Comparison of ENCODE assay signal across 16 cellular contexts in genomic region chr6:42029062-42029685, GRCh38. TPM values are rescaled to one million over a fixed set of nuclear protein-coding genes. Genes with fewer than 3 reads are reported as not detected.
DNase-seq lines count a peak whose midpoint lies in the region; ATAC-seq and TF ChIP-seq lines count a peak whose summit lies in the region.
"Had no signal": no experiment of that assay in that cellular context is flagged by ENCODE, and none has a peak within 500 bp of the region (broad histone marks: within the 10 kb centered on the region; RNA-seq: fewer than 3 reads in every experiment).

No MANE protein-coding gene starts in this region.

- H3K27me3 ChIP-seq in smooth muscle cell (ENCODE audit: low read depth) (no peaks in the 10 kb centered on the region), osteoblast (ENCODE audit: insufficient read depth, low read length) (no peaks in the 10 kb centered on the region)
- H3K27me3 ChIP-seq: gastroesophageal sphincter, tibial artery had no signal

- H3K79me2 ChIP-seq in smooth muscle cell (ENCODE audit: low read depth) (no peaks in the 10 kb centered on the region), osteoblast (ENCODE audit: insufficient read depth, low read length) (no peaks in the 10 kb centered on the region)

- intact Hi-C loops in dendritic cell treated with granulocyte-macrophage colony-stimulating factor and Interleukin-4, amounts not matched to agents 40 ng/mL and 50 ng/mL, for 4 days (cut with micrococcal nuclease), result loop anchor here (5.0 kb wide), 1 partner anchor 87 kb away; the partner anchor contains the start of gene CCND3

- H3K27me3 Mint-ChIP-seq in activated T-cell treated with anti-CD3 and anti-CD28 coated beads, Interleukin-2, amount 50 U/mL, for 4 hours (ENCODE audit: low read depth), result no peaks in the 10 kb centered on the region
- H3K27me3 Mint-ChIP-seq in dendritic cell treated with granulocyte-macrophage colony-stimulating factor and Interleukin-4, amounts not matched to agents 40 ng/mL and 50 ng/mL, for 4 days, result no peaks in the 10 kb centered on the region

- H3K27ac ChIP-seq in RWPE1 (peak overlapping the region; percentile 38; the same call in 1 of the 2 replicates), smooth muscle cell (ENCODE audit: low read depth) (no peak overlapping the region), osteoblast (ENCODE audit: low read depth, low read length) (no peak overlapping the region)
- H3K27ac ChIP-seq: gastroesophageal sphincter, prostate gland, tibial artery had no signal

- DNase-seq in activated T-cell treated with anti-CD3 and anti-CD28 coated beads, Interleukin-2, amount 50 U/mL, for 48 hours, result peak; percentile 22 to 27
- DNase-seq in activated T-cell treated with anti-CD3 and anti-CD28 coated beads, Interleukin-2, amount 50 U/mL, for 4 hours, result no peak
- no peak for DNase-seq in RWPE1 (ENCODE audit: low spot score)
- no peak for DNase-seq in smooth muscle cell (lab: John Stamatoyannopoulos, UW; ENCODE audit: unreplicated experiment)
- no peak for DNase-seq in GM13977 (ENCODE audit: low spot score)
- DNase-seq in osteoblast (ENCODE audit: insufficient read length, low spot score, missing footprints), result no peak
- DNase-seq: MM.1S; mucosa of descending colon; NCI-H2081 treated with DMSO at 0.1 percent for 48 hours; NK-92 treated with Interleukin-12 subunit alpha and Interleukin-12 subunit beta, amount 100 ng/mL, for 24 hours; SIG-M5 had no signal

- CTCF ChIA-PET in RWPE1 (lab: Yijun Ruan, JAX), result interaction anchor here (0.5 to 1.0 kb wide), 3 partner anchors 11 to 242 kb away, joined by 3 to 5 read pairs (median 3); partner anchors contain the start of gene TOMM6

- no peak overlapping the region for H3K9ac ChIP-seq in smooth muscle cell (ENCODE audit: low read depth)

- H2AFZ ChIP-seq in smooth muscle cell (ENCODE audit: low read depth) (no peak overlapping the region), osteoblast (ENCODE audit: low read length) (no peak overlapping the region)

- 85% methylated on average over 6 of the region's 6 CpGs for WGBS in smooth muscle cell (ENCODE audit: low lambda C conversion rate)

- H3K36me3 Mint-ChIP-seq in activated T-cell treated with anti-CD3 and anti-CD28 coated beads, Interleukin-2, amount 50 U/mL, for 4 hours (ENCODE audit: insufficient read depth), result peaks cover 25% of the 10 kb centered on the region
- no peaks in the 10 kb centered on the region for H3K36me3 Mint-ChIP-seq in dendritic cell treated with granulocyte-macrophage colony-stimulating factor and Interleukin-4, amounts not matched to agents 40 ng/mL and 50 ng/mL, for 4 days (ENCODE audit: low read depth)

- H3K9me3 ChIP-seq in smooth muscle cell (replicated peaks; ENCODE audit: low read depth), result no peaks in the 10 kb centered on the region
- no peaks in the 10 kb centered on the region for H3K9me3 ChIP-seq in osteoblast (ENCODE audit: low read depth, low read length)
- H3K9me3 ChIP-seq: gastroesophageal sphincter, mucosa of descending colon, prostate gland, tibial artery had no signal

- no peaks in the 10 kb centered on the region for H3K9me3 Mint-ChIP-seq in activated T-cell treated with anti-CD3 and anti-CD28 coated beads, Interleukin-2, amount 50 U/mL, for 4 hours
- H3K9me3 Mint-ChIP-seq in dendritic cell treated with granulocyte-macrophage colony-stimulating factor and Interleukin-4, amounts not matched to agents 40 ng/mL and 50 ng/mL, for 4 days, result no peaks in the 10 kb centered on the region

- TF ChIP-seq CTCF in RWPE1 (conservative IDR thresholded peaks at IDR 0.05; ENCODE audit: low read depth) (no peak), smooth muscle cell (IDR thresholded peaks at IDR 0.05; ENCODE audit: borderline replicate concordance, insufficient read depth, poor library complexity, severe bottlenecking) (no peak), GM13977 (IDR thresholded peaks at IDR 0.05; ENCODE audit: extremely low read depth, insufficient read depth, missing control alignments) (no peak), osteoblast (IDR thresholded peaks at IDR 0.05; ENCODE audit: extremely low read depth, low read depth, low read length) (no peak)

- no peaks in the 10 kb centered on the region for H4K20me1 ChIP-seq in smooth muscle cell (ENCODE audit: low read depth)
- no peaks in the 10 kb centered on the region for H4K20me1 ChIP-seq in osteoblast (ENCODE audit: insufficient read depth, low read length)

- POLR2A ChIA-PET in RWPE1 (lab: Yijun Ruan, JAX; ENCODE audit: low non-redundant PET), result no interaction called here

- H3F3A ChIP-seq in smooth muscle cell (ENCODE audit: low read depth), result no peaks in the 10 kb centered on the region

- peaks cover 3% of the 10 kb centered on the region for H3K4me1 ChIP-seq in smooth muscle cell (ENCODE audit: low read depth)
- peaks cover 3% of the 10 kb centered on the region for H3K4me1 ChIP-seq in osteoblast (ENCODE audit: insufficient read depth, low read length)
- H3K4me1 ChIP-seq: prostate gland had no signal

- peak overlapping the region; percentile 81 for H3K27ac Mint-ChIP-seq in dendritic cell treated with granulocyte-macrophage colony-stimulating factor and Interleukin-4, amounts not matched to agents 40 ng/mL and 50 ng/mL, for 4 days

- no peak overlapping the region for H3K4me3 Mint-ChIP-seq in activated T-cell treated with anti-CD3 and anti-CD28 coated beads, Interleukin-2, amount 50 U/mL, for 4 hours
- H3K4me3 Mint-ChIP-seq in dendritic cell treated with granulocyte-macrophage colony-stimulating factor and Interleukin-4, amounts not matched to agents 40 ng/mL and 50 ng/mL, for 4 days, result no peak overlapping the region

- H3K4me3 ChIP-seq in smooth muscle cell, result no peak overlapping the region
- H3K4me3 ChIP-seq in osteoblast (ENCODE audit: insufficient read depth, low read length), result no peak overlapping the region
- H3K4me3 ChIP-seq: gastroesophageal sphincter, mucosa of descending colon, prostate gland, tibial artery had no signal

- H3K36me3 ChIP-seq in smooth muscle cell (ENCODE audit: low read depth) (no peaks in the 10 kb centered on the region), osteoblast (ENCODE audit: insufficient read depth, low read length) (no peaks in the 10 kb centered on the region)
- H3K36me3 ChIP-seq: prostate gland had no signal

- ATAC-seq in activated T-cell treated with anti-CD3 and anti-CD28 coated beads, Interleukin-2, amount 50 U/mL, for 4 hours, result no peak
- no peak for ATAC-seq in HG03571 (IDR thresholded peaks at IDR 0.05; ENCODE audit: unreplicated experiment)
- ATAC-seq: gastroesophageal sphincter had no signal

- peaks cover 84% of the 10 kb centered on the region for H3K4me1 Mint-ChIP-seq in activated T-cell treated with anti-CD3 and anti-CD28 coated beads, Interleukin-2, amount 50 U/mL, for 4 hours (ENCODE audit: low read depth)
- H3K4me1 Mint-ChIP-seq in dendritic cell treated with granulocyte-macrophage colony-stimulating factor and Interleukin-4, amounts not matched to agents 40 ng/mL and 50 ng/mL, for 4 days (ENCODE audit: low read depth), result peaks cover 78% of the 10 kb centered on the region

- in situ Hi-C loops in GM13977 (cut with MboI; ENCODE audit: low pct_unique_long_range_greater_than_20kb, low sequenced_read_pairs, unreplicated experiment), result no loop called here

- H3K4me2 ChIP-seq in smooth muscle cell (peak overlapping the region; percentile 19), osteoblast (ENCODE audit: insufficient read depth, low read length) (no peak overlapping the region)

RNA-seq across cellular contexts. Expression of gene TAF8, which starts 21.1 kb away (rescaled TPM):
- total RNA-seq in activated T-cell treated with anti-CD3 and anti-CD28 coated beads, Interleukin-2, amount 50 U/mL, for 4 hours, result 10 to 100 TPM; 35.7 to 39.9 (median 38.2) TPM
- total RNA-seq in smooth muscle cell, result 9.8 and 11.3 TPM in 2 replicates
- polyA plus RNA-seq in smooth muscle cell, result 8.1 and 9.3 TPM in 2 replicates
- 16.3 and 16.5 TPM in 2 replicates for total RNA-seq in osteoblast

Comparison
In these comparisons a context has a peak if more than half of its experiments do, and no peak if none do; other contexts are left out.
1. DNase-seq: peak in activated T-cell treated with anti-CD3 and anti-CD28 coated beads, Interleukin-2, amount 50 U/mL, for 48 hours (2 of 2); none in activated T-cell treated with anti-CD3 and anti-CD28 coated beads, Interleukin-2, amount 50 U/mL, for 4 hours (single experiment), RWPE1 (single experiment), smooth muscle cell (single experiment), GM13977 (single experiment) and osteoblast (single experiment).